26 cellular contexts compared by ENCODE assay signal in genomic region chr7:97269741-97270140, GRCh38.
DNase-seq lines count a peak whose midpoint lies in the region; ATAC-seq, FAIRE-seq and TF ChIP-seq lines count a peak whose summit lies in the region.
"Had no signal": no experiment of that assay in that cellular context is flagged by ENCODE, and none has a peak within 500 bp of the region (broad histone marks: within the 10 kb centered on the region; RNA-seq: fewer than 3 reads in every experiment).

No MANE protein-coding gene starts in this region.

- no peak overlapping the region for H3K4me3 Mint-ChIP-seq in endodermal cell
- H3K4me3 Mint-ChIP-seq: activated naive CD8-positive, alpha-beta T cell treated with anti-CD3 and anti-CD28 coated beads, Interleukin-2, amount 10 ng/mL, durations not matched to agents 7 days and 5 days had no signal

- no peak overlapping the region for H4K91ac ChIP-seq in H1 (replicated peaks; ENCODE audit: insufficient read length, low read length)

- no peaks in the 10 kb centered on the region for H3K27me3 Mint-ChIP-seq in endodermal cell (ENCODE audit: insufficient read depth)
- H3K27me3 Mint-ChIP-seq: activated naive CD8-positive, alpha-beta T cell treated with anti-CD3 and anti-CD28 coated beads, Interleukin-2, amount 10 ng/mL, durations not matched to agents 7 days and 5 days had no signal

- intact Hi-C loops in spleen (cut with DNase I; ENCODE audit: low total_unique reads): no loop called here

- H3K36me3 Mint-ChIP-seq in endodermal cell (ENCODE audit: low read depth): no peaks in the 10 kb centered on the region
- H3K36me3 Mint-ChIP-seq: activated naive CD8-positive, alpha-beta T cell treated with anti-CD3 and anti-CD28 coated beads, Interleukin-2, amount 10 ng/mL, durations not matched to agents 7 days and 5 days had no signal

- no peak for TF ChIP-seq POLR2A in H1 (IDR thresholded peaks at IDR 0.05; ENCODE audit: control extremely low read depth in 1 of 2, low read depth in 2 of 2, low read length in 2 of 2)
- TF ChIP-seq POLR2A in spleen (IDR thresholded peaks at IDR 0.05): no peak

- H2BK12ac ChIP-seq in H1 (ENCODE audit: low read depth, low read length): no peak overlapping the region

- no peak for ATAC-seq in HG02678 (IDR thresholded peaks at IDR 0.05; ENCODE audit: unreplicated experiment)
- ATAC-seq: esophagus mucosa, K562 had no signal

- DNase-seq in NCI-H82 (lab: John Stamatoyannopoulos, UW) (peak; percentile 84), H1 (ENCODE audit: low read depth in 1 of 2, low spot score in 2 of 2) (no peak), left kidney (ENCODE audit: low read depth, low spot score) (peak; percentile 17), spleen (no peak), endodermal cell (no peak), GM19239 (ENCODE audit: insufficient read length, low spot score) (no peak)
- DNase-seq: activated CD4-positive, alpha-beta T cell treated with anti-CD3 and anti-CD28 coated beads for 1 hour; activated effector memory CD4-positive, alpha-beta T cell treated with anti-CD3 and anti-CD28 coated beads, Interleukin-2, amount 50 U/mL, for 16 hours; activated naive CD8-positive, alpha-beta T cell treated with anti-CD3 and anti-CD28 coated beads, Interleukin-2, amount 10 ng/mL, durations not matched to agents 7 days and 5 days; effector CD4-positive, alpha-beta T cell; hypothalamus; MG63; NCI-H1417; NCI-H2081 treated with DMSO at 0.1 percent for 48 hours; stimulated activated CD4-positive, alpha-beta T cell treated with anti-CD3 and anti-CD28 coated beads, Interleukin-4, amount 100 ng/mL, for 24 hours; stimulated activated naive CD4-positive, alpha-beta T cell had no signal

- no peak overlapping the region for H3K56ac ChIP-seq in H1 (replicated peaks; ENCODE audit: insufficient read length, low read depth, low read length)

- peaks cover 4% of the 10 kb centered on the region for H3K4me1 Mint-ChIP-seq in endodermal cell
- H3K4me1 Mint-ChIP-seq: activated naive CD8-positive, alpha-beta T cell treated with anti-CD3 and anti-CD28 coated beads, Interleukin-2, amount 10 ng/mL, durations not matched to agents 7 days and 5 days had no signal

- no peak overlapping the region for H2BK120ac ChIP-seq in H1 (replicated peaks; ENCODE audit: low read depth, low read length)

- no peak overlapping the region for H2AFZ ChIP-seq in H1 (ENCODE audit: low read length)

- no peak overlapping the region for H2BK20ac ChIP-seq in H1 (ENCODE audit: low read length)

- no peak overlapping the region for H3K18ac ChIP-seq in H1 (ENCODE audit: extremely low read depth, low read length)

- no peak overlapping the region for H3K4ac ChIP-seq in H1 (replicated peaks; ENCODE audit: insufficient read length, low read depth, low read length)

- no peak for TF ChIP-seq EP300 in H1 (IDR thresholded peaks at IDR 0.05; ENCODE audit: borderline replicate concordance in 1 of 2, low read depth in 2 of 2, low read length in 2 of 2)

- H3K4me3 ChIP-seq in H1 (ENCODE audit: extremely low read depth in 1 of 4, insufficient read depth in 2 of 4, low read depth in 3 of 4, low read length in 4 of 4) (no peak overlapping the region), spleen (no peak overlapping the region), endodermal cell (ENCODE audit: low read length) (no peak overlapping the region)
- H3K4me3 ChIP-seq: K562, lung, MG63, prostate gland, smooth muscle cell, thoracic aorta, vagina had no signal

- H2AK5ac ChIP-seq in H1 (ENCODE audit: low read depth, low read length): no peak overlapping the region

- H3K27me3 ChIP-seq in H1 (replicated peaks in 1 of 4; ENCODE audit: control insufficient read depth in 3 of 4, extremely low read depth in 1 of 4, insufficient read depth in 3 of 4, low read length in 3 of 4) (no peaks in the 10 kb centered on the region), spleen (replicated peaks in 1 of 7) (no peaks in the 10 kb centered on the region), endodermal cell (ENCODE audit: control insufficient read depth, insufficient read depth, low read length, poor library complexity, severe bottlenecking) (no peaks in the 10 kb centered on the region)
- H3K27me3 ChIP-seq: MG63, vagina had no signal

- H3K4me2 ChIP-seq in H1 (ENCODE audit: insufficient read depth in 1 of 2, low read depth in 2 of 2, low read length in 2 of 2): no peak overlapping the region
- H3K4me2 ChIP-seq: smooth muscle cell had no signal

- H3K9me3 ChIP-seq in H1 (ENCODE audit: insufficient read depth in 2 of 2, low read depth in 1 of 2, low read length in 1 of 2): no peaks in the 10 kb centered on the region
- peaks cover 0 to 3% (median 0%) of the 10 kb centered on the region in 8 donors for H3K9me3 ChIP-seq in spleen
- no peaks in the 10 kb centered on the region for H3K9me3 ChIP-seq in endodermal cell (ENCODE audit: control insufficient read depth, low read length)
- H3K9me3 ChIP-seq: MG63, prostate gland, thoracic aorta, vagina had no signal

- no peak overlapping the region for H3K27ac ChIP-seq in H1 (ENCODE audit: low read depth, low read length)
- peak overlapping the region in 5 of 8 donors; percentile 32 to 54 (median 47) for H3K27ac ChIP-seq in spleen
- no peak overlapping the region for H3K27ac ChIP-seq in endodermal cell (ENCODE audit: low read depth, low read length)
- H3K27ac ChIP-seq: prostate gland, thoracic aorta, vagina had no signal

- H3K36me3 ChIP-seq in H1 (ENCODE audit: control insufficient read depth in 2 of 4, insufficient read depth in 4 of 4, low read length in 3 of 4) (no peaks in the 10 kb centered on the region), spleen (no peaks in the 10 kb centered on the region), endodermal cell (ENCODE audit: control insufficient read depth, insufficient read depth, low read length) (no peaks in the 10 kb centered on the region)
- H3K36me3 ChIP-seq: MG63, prostate gland, thoracic aorta, vagina had no signal

- H3K9me3 Mint-ChIP-seq in endodermal cell: peaks cover 5% of the 10 kb centered on the region
- H3K9me3 Mint-ChIP-seq: activated naive CD8-positive, alpha-beta T cell treated with anti-CD3 and anti-CD28 coated beads, Interleukin-2, amount 10 ng/mL, durations not matched to agents 7 days and 5 days had no signal

- TF ChIP-seq CTCF in H1 (IDR thresholded peaks at IDR 0.05; ENCODE audit: control extremely low read depth in 1 of 3, insufficient read depth in 1 of 3, low read depth in 1 of 3, low read length in 3 of 3) (no peak), spleen (IDR thresholded peaks at IDR 0.05 in 8 of 11, conservative IDR thresholded peaks at IDR 0.05 in 3 of 11) (no peak), endodermal cell (conservative IDR thresholded peaks at IDR 0.05) (no peak)

- FAIRE-seq in H1 (lab: Jason Lieb, UNC) (peak; percentile 39), GM19239 (lab: Jason Lieb, UNC) (no peak)
- FAIRE-seq: K562, keratinocyte, TTC549 had no signal

- no peak overlapping the region for H4K5ac ChIP-seq in H1 (ENCODE audit: insufficient read length, low read depth, low read length)

- no peak overlapping the region for H3K9ac ChIP-seq in H1 (replicated peaks in 1 of 4; ENCODE audit: extremely low read depth in 1 of 4, low read depth in 3 of 4, low read length in 3 of 4)
- H3K9ac ChIP-seq in endodermal cell (ENCODE audit: extremely low read depth, low read length, poor library complexity, severe bottlenecking): no peak overlapping the region

- no peak overlapping the region for H3K27ac Mint-ChIP-seq in endodermal cell
- H3K27ac Mint-ChIP-seq: activated naive CD8-positive, alpha-beta T cell treated with anti-CD3 and anti-CD28 coated beads, Interleukin-2, amount 10 ng/mL, durations not matched to agents 7 days and 5 days had no signal

- no peak overlapping the region for H3K23ac ChIP-seq in H1 (ENCODE audit: insufficient read length)

- peaks cover 0 to 3% (median under 1%) of the 10 kb centered on the region in 4 experiments; a peak in 2 of 7 replicates for H3K4me1 ChIP-seq in H1 (replicated peaks in 1 of 4; ENCODE audit: control insufficient read depth in 3 of 4, insufficient read depth in 4 of 4, low read length in 3 of 4)
- no peaks in the 10 kb centered on the region for H3K4me1 ChIP-seq in spleen
- no peaks in the 10 kb centered on the region for H3K4me1 ChIP-seq in endodermal cell (ENCODE audit: control insufficient read depth, insufficient read depth, low read length)
- H3K4me1 ChIP-seq: prostate gland, vagina had no signal

- H4K8ac ChIP-seq in H1 (ENCODE audit: extremely low read depth, insufficient read depth, low read length): no peak overlapping the region

- H4K20me1 ChIP-seq in H1 (replicated peaks in 1 of 2; ENCODE audit: control insufficient read depth in 1 of 2, insufficient read depth in 2 of 2, low read length in 2 of 2): no peaks in the 10 kb centered on the region

- H2BK5ac ChIP-seq in H1 (ENCODE audit: low read depth, low read length): no peak overlapping the region

- H3K79me2 ChIP-seq in H1 (ENCODE audit: control insufficient read depth in 1 of 2, insufficient read depth in 2 of 2, low read length in 2 of 2): no peaks in the 10 kb centered on the region

- no peak for TF ChIP-seq RAD21 in H1 (IDR thresholded peaks at IDR 0.05 in 1 of 2, conservative IDR thresholded peaks at IDR 0.05 in 1 of 2; ENCODE audit: low read depth in 2 of 2, low read length in 2 of 2)

- H3K14ac ChIP-seq in H1 (ENCODE audit: insufficient read length): no peak overlapping the region

- CTCF ChIA-PET in H1 (lab: Charles Lee; ENCODE audit: partially characterized antibody): no interaction called here

- H2BK15ac ChIP-seq in H1 (ENCODE audit: low read length): no peak overlapping the region

- no peaks in the 10 kb centered on the region for H3K79me1 ChIP-seq in H1 (ENCODE audit: low read depth, low read length)

- POLR2A ChIA-PET in H1 (lab: Charles Lee; ENCODE audit: partially characterized antibody): no interaction called here

- H3K23me2 ChIP-seq in H1 (ENCODE audit: low read depth, low read length): no peaks in the 10 kb centered on the region

TF ChIP-seq in H1, 55 proteins besides CTCF, POLR2A, EP300 and RAD21:
- no peak for TF ChIP-seq TBP (IDR thresholded peaks at IDR 0.05; ENCODE audit: low read depth, low read length)
- TF ChIP-seq JUND (IDR thresholded peaks at IDR 0.05; ENCODE audit: low read length): no peak
- TF ChIP-seq ZNF274 (IDR thresholded peaks at IDR 0.05; ENCODE audit: borderline replicate concordance, extremely low read depth, low read length): no peak
- no peak for TF ChIP-seq NANOG (IDR thresholded peaks at IDR 0.05; ENCODE audit: insufficient read depth, low read depth, low read length, poor library complexity, severe bottlenecking)
- TF ChIP-seq ATF3 (IDR thresholded peaks at IDR 0.05; ENCODE audit: insufficient read depth, low read depth, low read length): no peak

Comparison
In these comparisons a context has a peak if more than half of its experiments do, and no peak if none do; other contexts are left out.
1. DNase-seq: peak in NCI-H82 (single experiment) and left kidney (single experiment); none in H1 (0 of 2), spleen (single experiment), endodermal cell (single experiment) and GM19239 (single experiment).
2. H3K27ac ChIP-seq: peak in spleen (5 of 8); none in H1 (single experiment) and endodermal cell (single experiment).